In genomic region chr20:35490736-35491181, GRCh38 we compare ENCODE assay signal across 8 cellular contexts. TPM values are rescaled to one million over a fixed set of nuclear protein-coding genes. Genes with fewer than 3 reads are reported as not detected.
DNase-seq lines count a peak whose midpoint lies in the region; ATAC-seq and TF ChIP-seq lines count a peak whose summit lies in the region.

No MANE protein-coding gene starts in this region.

- intact Hi-C loops in posterior vena cava (cut with DNase I) (no loop called here), lower leg skin (cut with DNase I; ENCODE audit: low total_unique reads) (no loop called here)

- WGBS in lower leg skin, 2 donors = 78 to 84% methylated on average over 6 of the region's 6 CpGs

- ATAC-seq in GM19328 (IDR thresholded peaks at IDR 0.05; ENCODE audit: unreplicated experiment) (peak; percentile 94), HG03354 (IDR thresholded peaks at IDR 0.05; ENCODE audit: poor library complexity, severe bottlenecking, unreplicated experiment) (peak; percentile 98), esophagus mucosa (peak; percentile 71)

- no peak overlapping the region for H3K4me3 ChIP-seq in lower leg skin (ENCODE audit: low read depth, poor library complexity, severe bottlenecking)

- peak; percentile 47 to 48 for DNase-seq in activated CD4-positive, alpha-beta T cell treated with anti-CD3 and anti-CD28 coated beads for 4 hours
- peak; percentile 18 to 29 (median 20) for DNase-seq in stimulated activated CD4-positive, alpha-beta T cell treated with anti-CD3 and anti-CD28 coated beads, TNF-alpha, amount 100 ng/mL, for 4 hours (ENCODE audit: low read depth in 3 of 3)
- DNase-seq in posterior vena cava (ENCODE audit: low spot score) (no peak), lower leg skin (ENCODE audit: low spot score in 2 of 2) (no peak), ecto neural progenitor cell (ENCODE audit: low spot score) (no peak)

- no peak for TF ChIP-seq CTCF in lower leg skin (IDR thresholded peaks at IDR 0.05)

- TF ChIP-seq POLR2A in lower leg skin (IDR thresholded peaks at IDR 0.05) = no peak

RNA-seq across cellular contexts. Expression of gene CEP250, which starts 35.4 kb away (rescaled TPM):
- total RNA-seq in esophagus mucosa (13.6 TPM), posterior vena cava (10 to 100 TPM; 20.4 to 22.2 TPM), lower leg skin (10 to 100 TPM; 17.9 to 49.5 (median 28.9) TPM)

RNA-seq across cellular contexts. Expression of gene C20orf173, which starts 38.7 kb away (rescaled TPM):
- total RNA-seq in esophagus mucosa = not detected
- total RNA-seq in posterior vena cava = not detected
- not detected for total RNA-seq in lower leg skin

RNA-seq across cellular contexts. Expression of gene ERGIC3, which starts 51.1 kb away (rescaled TPM):
- total RNA-seq in esophagus mucosa (168 TPM), posterior vena cava (100 to 1,000 TPM; 117 to 154 TPM), lower leg skin (100 to 1,000 TPM; 148 to 222 (median 201) TPM)

RNA-seq across cellular contexts. Expression of gene GDF5, which starts 52.7 kb away (rescaled TPM):
- not detected for total RNA-seq in esophagus mucosa
- total RNA-seq in posterior vena cava = under 1 TPM; 0.19 to 0.51 TPM
- total RNA-seq in lower leg skin = under 1 TPM in 2 of 4 donors, not detected in 2; 0.10 TPM

Comparison
In these comparisons a context has a peak if more than half of its experiments do, and no peak if none do; other contexts are left out.
1. DNase-seq: peak in activated CD4-positive, alpha-beta T cell treated with anti-CD3 and anti-CD28 coated beads for 4 hours (2 of 2) and stimulated activated CD4-positive, alpha-beta T cell treated with anti-CD3 and anti-CD28 coated beads, TNF-alpha, amount 100 ng/mL, for 4 hours (3 of 3); none in posterior vena cava (single experiment), lower leg skin (0 of 2) and ecto neural progenitor cell (single experiment).
2. Peak in every context shown above with its lines, with median percentiles within 50 percentile points of each other: ATAC-seq.